11 cellular contexts compared by ENCODE assay signal in genomic region chr2:134142903-134143302, GRCh38.
DNase-seq lines count a peak whose midpoint lies in the region; ATAC-seq and TF ChIP-seq lines count a peak whose summit lies in the region.
"Had no signal": no experiment of that assay in that cellular context is flagged by ENCODE, and none has a peak within 500 bp of the region (broad histone marks: within the 10 kb centered on the region; RNA-seq: fewer than 3 reads in every experiment).

No MANE protein-coding gene starts in this region.

- no peak overlapping the region for H3K4me3 Mint-ChIP-seq in T-cell

- H3K4me3 ChIP-seq in left ventricle myocardium inferior (no peak overlapping the region), heart right ventricle (no peak overlapping the region), fibroblast of mammary gland (ENCODE audit: control insufficient read depth, low read depth, low read length) (no peak overlapping the region)

- TF ChIP-seq CTCF in left ventricle myocardium inferior (IDR thresholded peaks at IDR 0.05; ENCODE audit: borderline replicate concordance) (no peak), heart right ventricle (IDR thresholded peaks at IDR 0.05) (no peak), fibroblast of mammary gland (conservative IDR thresholded peaks at IDR 0.05; ENCODE audit: control insufficient read depth, insufficient read depth, low read depth, low read length) (no peak)

- H3K27ac ChIP-seq in left ventricle myocardium inferior (replicated peaks) = peak overlapping the region; percentile 91
- no peak overlapping the region for H3K27ac ChIP-seq in heart right ventricle

- H3K4me1 Mint-ChIP-seq in T-cell = peaks cover 95 to 96% (median 96%) of the 10 kb centered on the region in 3 donors

- ATAC-seq in heart right ventricle (no peak), T-cell (replicated peaks in 1 of 4) (no peak), GM21723 (IDR thresholded peaks at IDR 0.05; ENCODE audit: unreplicated experiment) (no peak)
- ATAC-seq in stimulated activated naive CD8-positive, alpha-beta T cell treated with anti-CD3 and anti-CD28 coated beads, Interleukin-15, Interleukin-2, amounts not matched to agents 100 U/mL and 50 U/mL, for 24 hours = no peak

- CTCF ChIA-PET in T-cell (lab: Charles Lee) = no interaction called here

- H3K9me3 ChIP-seq in left ventricle myocardium inferior (replicated peaks) = no peaks in the 10 kb centered on the region
- no peaks in the 10 kb centered on the region for H3K9me3 ChIP-seq in heart right ventricle

- H3K36me3 ChIP-seq in left ventricle myocardium inferior (no peaks in the 10 kb centered on the region), heart right ventricle (no peaks in the 10 kb centered on the region)

- H3K27me3 Mint-ChIP-seq in T-cell = no peaks in the 10 kb centered on the region

- WGBS in heart right ventricle, 2 donors = 93 to 96% methylated on average over 5 of the region's 5 CpGs

- peak overlapping the region; percentile 74 to 83 for H3K27ac Mint-ChIP-seq in T-cell

- H3K4me1 ChIP-seq in left ventricle myocardium inferior = peaks cover 97% of the 10 kb centered on the region
- peaks cover 7 to 86% (median 74%) of the 10 kb centered on the region in 9 donors for H3K4me1 ChIP-seq in heart right ventricle

- no peaks in the 10 kb centered on the region for H3K9me3 Mint-ChIP-seq in T-cell

- intact Hi-C loops in left ventricle myocardium inferior (cut with micrococcal nuclease) = no loop called here
- intact Hi-C loops in heart right ventricle (cut with DNase I) = no loop called here

- H3K36me3 Mint-ChIP-seq in T-cell = peaks cover 15% of the 10 kb centered on the region

- DNase-seq in left ventricle myocardium inferior (no peak), heart right ventricle (no peak), T-cell (no peak), fibroblast of mammary gland (ENCODE audit: low read depth) (peak; percentile 38)
- no peak for DNase-seq in stimulated activated naive CD8-positive, alpha-beta T cell treated with anti-CD3 and anti-CD28 coated beads, Interleukin-15, Interleukin-2, amounts not matched to agents 100 U/mL and 50 U/mL, for 24 hours
- no peak for DNase-seq in activated CD4-positive, CD25-positive, alpha-beta regulatory T cell treated with anti-CD3 and anti-CD28 coated beads, Interleukin-2, amount 50 U/mL, for 72 hours
- no peak for DNase-seq in stimulated activated CD8-positive, alpha-beta memory T cell treated with anti-CD3 and anti-CD28 coated beads, Interleukin-4, amount 100 ng/mL, for 48 hours
- DNase-seq: KG1, NCI-H2029 treated with DMSO at 0.1 percent for 48 hours, retina had no signal

- POLR2A ChIA-PET in T-cell (lab: Charles Lee) = no interaction called here

- no peaks in the 10 kb centered on the region for H3K27me3 ChIP-seq in left ventricle myocardium inferior (ENCODE audit: low read depth)
- H3K27me3 ChIP-seq in heart right ventricle = no peaks in the 10 kb centered on the region
